ENCODE assay signal across 8 cellular contexts in the genomic region with DNA sequence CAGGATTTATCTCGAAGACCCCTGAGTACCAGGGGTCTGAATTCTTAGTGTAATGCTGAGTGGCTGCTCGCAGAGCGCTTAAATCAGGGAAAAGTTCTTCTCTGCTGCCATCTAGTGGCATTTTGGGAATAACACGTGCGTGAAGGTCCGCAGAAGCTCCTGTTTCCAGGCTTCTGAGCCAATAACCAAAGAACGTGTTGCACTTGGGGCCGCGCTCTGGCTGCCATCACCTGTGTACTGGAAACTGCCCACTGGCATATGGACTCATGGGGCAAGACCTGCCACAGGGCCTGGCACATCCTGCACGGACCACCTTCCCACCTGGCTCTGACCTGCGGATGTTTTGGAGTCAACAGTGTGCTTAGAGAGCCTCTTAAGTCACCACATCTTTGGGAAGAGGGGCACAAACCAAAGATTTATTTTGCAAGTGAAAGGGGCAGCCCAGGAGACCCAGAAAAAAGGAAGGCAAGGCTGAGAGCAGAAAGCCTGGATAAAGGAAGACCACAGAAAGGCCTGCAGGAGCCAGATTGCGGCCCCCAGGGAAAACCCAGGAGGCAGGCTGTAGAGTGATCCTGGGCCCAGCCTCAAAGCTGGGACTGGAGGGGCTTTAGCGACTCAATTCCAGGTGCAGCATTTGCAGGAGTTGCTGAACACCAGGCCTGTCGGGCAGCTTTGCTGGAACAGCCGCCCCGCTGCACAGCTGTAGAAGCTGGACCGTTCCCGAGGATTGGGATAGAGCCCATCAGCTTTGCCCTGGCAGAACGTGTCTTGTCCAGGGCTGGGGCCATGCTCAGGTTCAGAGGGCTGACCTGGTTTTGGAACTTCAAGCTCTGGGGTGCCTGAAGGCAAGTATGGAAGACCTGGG. TPM values are rescaled to one million over a fixed set of nuclear protein-coding genes. Genes with fewer than 3 reads are reported as not detected.
DNase-seq lines count a peak whose midpoint lies in the region; ATAC-seq, FAIRE-seq and TF ChIP-seq lines count a peak whose summit lies in the region.

No MANE protein-coding gene starts in this region.

- no peak overlapping the region for H2BK120ac ChIP-seq in H1 (replicated peaks; ENCODE audit: low read depth, low read length)
- no peak overlapping the region for H2BK120ac ChIP-seq in mesenchymal stem cell (ENCODE audit: low read depth, low read length)

- H3K4me2 ChIP-seq in H1 (ENCODE audit: insufficient read depth in 1 of 2, low read depth in 2 of 2, low read length in 2 of 2) (peak overlapping the region; percentile 39 to 62), mesenchymal stem cell (ENCODE audit: low read length, poor library complexity, severe bottlenecking) (no peak overlapping the region)

- no peak overlapping the region for H3K14ac ChIP-seq in H1 (ENCODE audit: insufficient read length)
- no peak overlapping the region for H3K14ac ChIP-seq in mesenchymal stem cell (ENCODE audit: low read length in 2 of 2)

- H4K91ac ChIP-seq in H1 (replicated peaks; ENCODE audit: insufficient read length, low read length) (no peak overlapping the region), mesenchymal stem cell (ENCODE audit: low read length) (no peak overlapping the region)

- H2BK15ac ChIP-seq in H1 (ENCODE audit: low read length) (no peak overlapping the region), mesenchymal stem cell (ENCODE audit: low read depth, poor library complexity, severe bottlenecking) (peak overlapping the region; percentile 12)

- H3K23ac ChIP-seq in H1 (ENCODE audit: insufficient read length), result no peak overlapping the region
- H3K23ac ChIP-seq in mesenchymal stem cell (ENCODE audit: low read length in 2 of 2), result no peak overlapping the region

- H3K9me3 ChIP-seq in H1 (ENCODE audit: insufficient read depth in 2 of 2, low read depth in 1 of 2, low read length in 1 of 2), result no peaks in the 10 kb centered on the region
- no peaks in the 10 kb centered on the region for H3K9me3 ChIP-seq in mesenchymal stem cell (ENCODE audit: control insufficient read depth, low read length)

- H3K56ac ChIP-seq in H1 (replicated peaks; ENCODE audit: insufficient read length, low read depth, low read length), result peak overlapping the region; percentile 35

- H3K27me3 ChIP-seq in H1 (replicated peaks in 1 of 4; ENCODE audit: control insufficient read depth in 3 of 4, extremely low read depth in 1 of 4, insufficient read depth in 3 of 4, low read length in 3 of 4) (no peaks in the 10 kb centered on the region), mesenchymal stem cell (ENCODE audit: control insufficient read depth in 1 of 2, insufficient read depth in 1 of 2, low read length in 2 of 2) (peaks cover 42 to 49% of the 10 kb centered on the region in 2 experiments)

- no peak for TF ChIP-seq POLR2A in H1 (IDR thresholded peaks at IDR 0.05; ENCODE audit: control extremely low read depth in 1 of 2, low read depth in 2 of 2, low read length in 2 of 2)

- H2BK5ac ChIP-seq in H1 (ENCODE audit: low read depth, low read length), result no peak overlapping the region
- no peak overlapping the region for H2BK5ac ChIP-seq in mesenchymal stem cell (ENCODE audit: low read depth, low read length, poor library complexity, severe bottlenecking)

- no peaks in the 10 kb centered on the region for H3K4me1 Mint-ChIP-seq in activated CD8-positive, alpha-beta T cell treated with anti-CD3 and anti-CD28 coated beads for 36 hours (ENCODE audit: low read depth)

- peak; percentile 83 for TF ChIP-seq CTCF in activated CD8-positive, alpha-beta T cell treated with anti-CD3 and anti-CD28 coated beads for 36 hours (IDR thresholded peaks at IDR 0.05)
- TF ChIP-seq CTCF in H1 (IDR thresholded peaks at IDR 0.05; ENCODE audit: control extremely low read depth in 1 of 3, insufficient read depth in 1 of 3, low read depth in 1 of 3, low read length in 3 of 3), result peak; percentile 29 to 85 (median 78)

- H3K4me3 ChIP-seq in H1 (ENCODE audit: extremely low read depth in 1 of 4, insufficient read depth in 2 of 4, low read depth in 3 of 4, low read length in 4 of 4) (peak overlapping the region in 2 of 4 experiments; percentile 17 to 40; a peak in 3 of 8 replicates), mesenchymal stem cell (ENCODE audit: insufficient read depth in 1 of 2, low read depth in 1 of 2, low read length in 2 of 2) (no peak overlapping the region)

- CTCF ChIA-PET in activated CD8-positive, alpha-beta T cell treated with anti-CD3 and anti-CD28 coated beads for 36 hours (lab: Charles Lee), result interaction anchor here (0.8 to 5.7 kb wide), 45 partner anchors 9 to 272 kb away, joined by 3 to 92 read pairs (median 4); a partner anchor contains a TSS
- CTCF ChIA-PET in H1 (lab: Charles Lee; ENCODE audit: partially characterized antibody), result interaction anchor here (0.6 to 18.1 kb wide), 51 partner anchors 9 to 472 kb away, joined by 3 to 479 read pairs (median 10); a partner anchor contains a TSS

- H3K4me1 ChIP-seq in H1 (replicated peaks in 1 of 4; ENCODE audit: control insufficient read depth in 3 of 4, insufficient read depth in 4 of 4, low read length in 3 of 4), result peaks cover 0 to 12% (median 11%) of the 10 kb centered on the region in 4 experiments; a peak in 6 of 7 replicates
- peaks cover 6% of the 10 kb centered on the region for H3K4me1 ChIP-seq in mesenchymal stem cell (ENCODE audit: control insufficient read depth, insufficient read depth, low read depth, low read length)

- WGBS in H1 (ENCODE audit: extremely low coverage in 1 of 2, insufficient coverage in 1 of 2, insufficient read length in 1 of 2, insufficient replicate concordance in 2 of 2, low coverage in 1 of 2, low lambda C conversion rate in 2 of 2, missing lambda C conversion rate in 1 of 2), 2 experiments, result 42% methylated on average over 19 of the region's 19 CpGs; no CpG with 5 or more reads in 1 of the 2 experiments
- WGBS in mesenchymal stem cell, result 34% methylated on average over 19 of the region's 19 CpGs

- no peak overlapping the region for H4K5ac ChIP-seq in H1 (ENCODE audit: insufficient read length, low read depth, low read length)

- H3K27ac ChIP-seq in H1 (ENCODE audit: low read depth, low read length), result no peak overlapping the region
- H3K27ac ChIP-seq in mesenchymal stem cell (ENCODE audit: low read length, poor library complexity, severe bottlenecking), result no peak overlapping the region

- H2AK5ac ChIP-seq in H1 (ENCODE audit: low read depth, low read length) (no peak overlapping the region), mesenchymal stem cell (ENCODE audit: low read length, severe bottlenecking) (no peak overlapping the region)

- peak; percentile 67 for ATAC-seq in activated CD8-positive, alpha-beta T cell treated with anti-CD3 and anti-CD28 coated beads for 36 hours
- ATAC-seq in HG02973 (IDR thresholded peaks at IDR 0.05; ENCODE audit: unreplicated experiment), result no peak

- intact Hi-C loops in activated CD8-positive, alpha-beta T cell treated with anti-CD3 and anti-CD28 coated beads for 36 hours (cut with micrococcal nuclease), result loop anchor here (2.0 to 5.0 kb wide), 2 partner anchors 99 to 178 kb away; no protein-coding TSS in a partner anchor

- H3K9me3 Mint-ChIP-seq in activated CD8-positive, alpha-beta T cell treated with anti-CD3 and anti-CD28 coated beads for 36 hours, result no peaks in the 10 kb centered on the region

- H3K18ac ChIP-seq in H1 (ENCODE audit: extremely low read depth, low read length) (peak overlapping the region; percentile 73; the same call in 1 of the 2 replicates), mesenchymal stem cell (ENCODE audit: low read depth in 1 of 2, low read length in 2 of 2) (no peak overlapping the region)

- no peak overlapping the region for H3K27ac Mint-ChIP-seq in activated CD8-positive, alpha-beta T cell treated with anti-CD3 and anti-CD28 coated beads for 36 hours

- no peaks in the 10 kb centered on the region for H4K20me1 ChIP-seq in H1 (replicated peaks in 1 of 2; ENCODE audit: control insufficient read depth in 1 of 2, insufficient read depth in 2 of 2, low read length in 2 of 2)

- H3K23me2 ChIP-seq in H1 (ENCODE audit: low read depth, low read length), result no peaks in the 10 kb centered on the region

- H3K9ac ChIP-seq in H1 (replicated peaks in 1 of 4; ENCODE audit: extremely low read depth in 1 of 4, low read depth in 3 of 4, low read length in 3 of 4), result no peak overlapping the region
- no peak overlapping the region for H3K9ac ChIP-seq in mesenchymal stem cell (ENCODE audit: low read length)

- H3K4ac ChIP-seq in H1 (replicated peaks; ENCODE audit: insufficient read length, low read depth, low read length) (no peak overlapping the region), mesenchymal stem cell (ENCODE audit: low read depth in 1 of 2, low read length in 2 of 2) (no peak overlapping the region)

- no peaks in the 10 kb centered on the region for H3K79me1 ChIP-seq in H1 (ENCODE audit: low read depth, low read length)
- no peaks in the 10 kb centered on the region for H3K79me1 ChIP-seq in mesenchymal stem cell (replicated peaks; ENCODE audit: low read length, poor library complexity, severe bottlenecking)

- FAIRE-seq in H1 (lab: Jason Lieb, UNC), result peak; percentile 92

- H4K8ac ChIP-seq in H1 (ENCODE audit: extremely low read depth, insufficient read depth, low read length) (0 out of 2 replicates have a peak overlapping the region, but pooled peaks have one; percentile 15), mesenchymal stem cell (ENCODE audit: low read length) (no peak overlapping the region)

- TF ChIP-seq EP300 in H1 (IDR thresholded peaks at IDR 0.05; ENCODE audit: borderline replicate concordance in 1 of 2, low read depth in 2 of 2, low read length in 2 of 2), result no peak

- peak; percentile 87 to 91 for TF ChIP-seq RAD21 in H1 (IDR thresholded peaks at IDR 0.05 in 1 of 2, conservative IDR thresholded peaks at IDR 0.05 in 1 of 2; ENCODE audit: low read depth in 2 of 2, low read length in 2 of 2)

- H2AFZ ChIP-seq in H1 (ENCODE audit: low read length) (peak overlapping the region; percentile 83; the same call in 1 of the 2 replicates), mesenchymal stem cell (ENCODE audit: low read depth, low read length) (no peak overlapping the region)

- H3K27me3 Mint-ChIP-seq in activated CD8-positive, alpha-beta T cell treated with anti-CD3 and anti-CD28 coated beads for 36 hours, result no peaks in the 10 kb centered on the region

- H2BK20ac ChIP-seq in H1 (ENCODE audit: low read length), result no peak overlapping the region

- H2BK12ac ChIP-seq in H1 (ENCODE audit: low read depth, low read length), result peak overlapping the region; percentile 82; the same call in 1 of the 2 replicates
- H2BK12ac ChIP-seq in mesenchymal stem cell (ENCODE audit: low read length in 2 of 2), result no peak overlapping the region

- POLR2A ChIA-PET in activated CD8-positive, alpha-beta T cell treated with anti-CD3 and anti-CD28 coated beads for 36 hours (lab: Charles Lee), result interaction anchor here (0.7 to 1.5 kb wide), 3 partner anchors 12 to 18 kb away, joined by 3 to 5 read pairs (median 3); no protein-coding TSS in a partner anchor
- POLR2A ChIA-PET in H1 (lab: Charles Lee; ENCODE audit: partially characterized antibody), result interaction anchor here (0.7 to 1.5 kb wide), 7 partner anchors 9 to 173 kb away, joined by 3 to 4 read pairs (median 3); no protein-coding TSS in a partner anchor

- H3K36me3 ChIP-seq in H1 (ENCODE audit: control insufficient read depth in 2 of 4, insufficient read depth in 4 of 4, low read length in 3 of 4), result no peaks in the 10 kb centered on the region
- H3K36me3 ChIP-seq in mesenchymal stem cell (ENCODE audit: control insufficient read depth in 1 of 2, insufficient read depth in 2 of 2, low read depth in 1 of 2, low read length in 2 of 2), result no peaks in the 10 kb centered on the region

- DNase-seq in C1 segment of cervical spinal cord (lab: John Stamatoyannopoulos, UW), result peak in 10 of 14 donors; percentile 9 to 75 (median 38)
- DNase-seq in HK-2 (ENCODE audit: unreplicated experiment), result peak; percentile 75
- peak; percentile 94 for DNase-seq in NCI-H82 (lab: John Stamatoyannopoulos, UW)
- peak; percentile 69 for DNase-seq in activated CD8-positive, alpha-beta T cell treated with anti-CD3 and anti-CD28 coated beads for 36 hours
- DNase-seq in H1 (ENCODE audit: low read depth in 1 of 2, low spot score in 2 of 2), result peak; percentile 71 to 86
- peak; percentile 69 for DNase-seq in mesenchymal stem cell
- peak; percentile 21 for DNase-seq in stimulated activated CD8-positive, alpha-beta memory T cell treated with anti-CD3 and anti-CD28 coated beads, Interleukin-4, amount 100 ng/mL, for 24 hours (ENCODE audit: low read depth)

- no peaks in the 10 kb centered on the region for H3K36me3 Mint-ChIP-seq in activated CD8-positive, alpha-beta T cell treated with anti-CD3 and anti-CD28 coated beads for 36 hours (ENCODE audit: low read depth)

- H3K79me2 ChIP-seq in H1 (ENCODE audit: control insufficient read depth in 1 of 2, insufficient read depth in 2 of 2, low read length in 2 of 2), result no peaks in the 10 kb centered on the region

- no peak overlapping the region for H3K4me3 Mint-ChIP-seq in activated CD8-positive, alpha-beta T cell treated with anti-CD3 and anti-CD28 coated beads for 36 hours

RNA-seq across cellular contexts. Expression of a gene that starts 13.0 kb away (rescaled TPM):
- total RNA-seq in activated CD8-positive, alpha-beta T cell treated with anti-CD3 and anti-CD28 coated beads for 36 hours, result under 1 TPM; 0.56 to 0.74 TPM
- total RNA-seq in H1 (2021; fragmentation: NEBNext Ultra II Directional; extraction: Animal tissue kit (Norgen Biotek cat#: 25700)), result not detected in 2 replicates
- polyA plus RNA-seq in H1 (2011; rRNA removed), result not detected in 2 replicates
- 0.04 TPM for polyA plus RNA-seq in H1 (2011; cell fraction: cytosol; rRNA removed)
- 0.13 TPM for polyA plus RNA-seq in H1 (2011; cell fraction: nucleus; rRNA removed)
- 0.06 TPM in 1 of 4 replicates, not detected in the others for polyA plus RNA-seq in H1 (2012, experiment 1 of 2)
- not detected for polyA plus RNA-seq in H1 (2012, experiment 2 of 2)
- not detected for polyA plus RNA-seq in H1 (2013, experiment 1 of 2)
- not detected for polyA plus RNA-seq in H1 (2013, experiment 2 of 2)
- polyA minus RNA-seq in H1 (2011; rRNA and poly(A)+ RNA removed), result 0.03 and 0.05 TPM in 2 replicates
- not detected for polyA minus RNA-seq in H1 (2011; cell fraction: cytosol; rRNA and poly(A)+ RNA removed)
- 0.50 TPM for polyA minus RNA-seq in H1 (2011; cell fraction: nucleus; rRNA and poly(A)+ RNA removed)
- under 0.01 TPM for polyA plus RNA-seq in mesenchymal stem cell (2013, experiment 1 of 2)
- not detected for polyA plus RNA-seq in mesenchymal stem cell (2013, experiment 2 of 2)

RNA-seq across cellular contexts. Expression of a gene that starts 30.0 kb away (rescaled TPM):
- not detected for total RNA-seq in activated CD8-positive, alpha-beta T cell treated with anti-CD3 and anti-CD28 coated beads for 36 hours
- not detected in 2 replicates for total RNA-seq in H1 (2021; fragmentation: NEBNext Ultra II Directional; extraction: Animal tissue kit (Norgen Biotek cat#: 25700))
- polyA plus RNA-seq in H1 (2011; rRNA removed), result 0.57 and 1.0 TPM in 2 replicates
- polyA plus RNA-seq in H1 (2011; cell fraction: cytosol; rRNA removed), result 0.66 TPM
- polyA plus RNA-seq in H1 (2011; cell fraction: nucleus; rRNA removed), result 2.8 TPM
- polyA plus RNA-seq in H1 (2012, experiment 1 of 2), result 0.30 to 1.2 TPM (median 0.59 TPM) in 4 replicates
- polyA plus RNA-seq in H1 (2012, experiment 2 of 2), result 0.12 TPM
- 0.14 TPM for polyA plus RNA-seq in H1 (2013, experiment 1 of 2)
- 0.13 TPM for polyA plus RNA-seq in H1 (2013, experiment 2 of 2)
- polyA minus RNA-seq in H1 (2011; rRNA and poly(A)+ RNA removed), result 0.37 TPM in 1 of 2 replicates, not detected in the other
- polyA minus RNA-seq in H1 (2011; cell fraction: cytosol; rRNA and poly(A)+ RNA removed), result not detected
- not detected for polyA minus RNA-seq in H1 (2011; cell fraction: nucleus; rRNA and poly(A)+ RNA removed)
- 2.1 TPM for polyA plus RNA-seq in mesenchymal stem cell (2013, experiment 1 of 2)
- polyA plus RNA-seq in mesenchymal stem cell (2013, experiment 2 of 2), result 2.4 TPM

RNA-seq across cellular contexts. Expression of a gene that starts 40.9 kb away (rescaled TPM):
- not detected for total RNA-seq in activated CD8-positive, alpha-beta T cell treated with anti-CD3 and anti-CD28 coated beads for 36 hours
- not detected in 2 replicates for total RNA-seq in H1 (2021; fragmentation: NEBNext Ultra II Directional; extraction: Animal tissue kit (Norgen Biotek cat#: 25700))
- not detected in 2 replicates for polyA plus RNA-seq in H1 (2011; rRNA removed)
- not detected for polyA plus RNA-seq in H1 (2011; cell fraction: cytosol; rRNA removed)
- polyA plus RNA-seq in H1 (2011; cell fraction: nucleus; rRNA removed), result not detected
- not detected in 4 replicates for polyA plus RNA-seq in H1 (2012, experiment 1 of 2)
- not detected for polyA plus RNA-seq in H1 (2012, experiment 2 of 2)
- not detected for polyA plus RNA-seq in H1 (2013, experiment 1 of 2)
- not detected for polyA plus RNA-seq in H1 (2013, experiment 2 of 2)
- not detected in 2 replicates for polyA minus RNA-seq in H1 (2011; rRNA and poly(A)+ RNA removed)
- polyA minus RNA-seq in H1 (2011; cell fraction: cytosol; rRNA and poly(A)+ RNA removed), result not detected
- not detected for polyA minus RNA-seq in H1 (2011; cell fraction: nucleus; rRNA and poly(A)+ RNA removed)
- polyA plus RNA-seq in mesenchymal stem cell (2013, experiment 1 of 2), result 0.58 TPM
- polyA plus RNA-seq in mesenchymal stem cell (2013, experiment 2 of 2), result 0.75 TPM

Comparison
In these comparisons a context has a peak if more than half of its experiments do, and no peak if none do; other contexts are left out.
1. DNase-seq: peak in every context shown above with its lines; median percentile 94 in NCI-H82; 78 in H1; 75 in HK-2; 69 in activated CD8-positive, alpha-beta T cell treated with anti-CD3 and anti-CD28 coated beads for 36 hours; 69 in mesenchymal stem cell; 38 in C1 segment of cervical spinal cord; 21 in stimulated activated CD8-positive, alpha-beta memory T cell treated with anti-CD3 and anti-CD28 coated beads, Interleukin-4, amount 100 ng/mL, for 24 hours.